21 cellular contexts compared by ENCODE assay signal in the genomic region with DNA sequence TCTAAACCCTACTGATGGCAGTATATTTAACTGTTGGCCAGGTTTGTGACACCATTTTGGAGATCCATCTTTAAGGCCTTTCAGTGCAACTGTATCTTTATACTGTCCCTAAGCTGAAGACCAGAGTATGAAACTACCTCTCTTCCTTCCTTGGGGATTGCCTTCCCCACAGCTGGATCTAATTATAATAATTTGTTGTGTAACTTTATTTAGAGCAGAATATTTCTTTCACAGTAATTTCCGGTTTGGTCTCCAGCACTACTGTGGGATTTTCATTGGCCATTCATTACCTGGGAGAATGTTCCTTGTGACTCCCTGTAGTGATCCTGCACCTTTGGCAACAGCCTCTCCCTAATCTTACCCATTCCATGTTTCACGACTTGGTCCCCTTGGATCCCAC.
"Had no signal": no experiment of that assay in that cellular context is flagged by ENCODE, and none has a peak within 500 bp of the region (broad histone marks: within the 10 kb centered on the region; RNA-seq: fewer than 3 reads in every experiment).

No MANE protein-coding gene starts in this region.

- H3K4me1 ChIP-seq: esophagus squamous epithelium, gastroesophageal sphincter, parathyroid adenoma had no signal

- H3K9me3 Mint-ChIP-seq: activated CD4-positive, alpha-beta memory T cell treated with anti-CD3 and anti-CD28 coated beads for 36 hours; activated T-helper 1 cell treated with anti-CD3 and anti-CD28 coated beads, Interleukin-12 subunit alpha, Interleukin-12 subunit beta, Interleukin-2, Interleukin-4 antibody, amounts not matched to agents 30 ng/mL and 10 ng/mL and 1 ng/mL, durations not matched to agents 14 hours and 24 hours and 36 hours; effector memory CD8-positive, alpha-beta T cell; nephron had no signal

- H3K36me3 ChIP-seq: cardiac muscle cell, heart left ventricle, left lung, thyroid gland had no signal

- H3K27me3 ChIP-seq: cardiac muscle cell, esophagus squamous epithelium, gastroesophageal sphincter, heart left ventricle, left lung, spleen, thyroid gland had no signal

- H3K27ac Mint-ChIP-seq: activated CD4-positive, alpha-beta memory T cell treated with anti-CD3 and anti-CD28 coated beads for 36 hours; activated naive CD8-positive, alpha-beta T cell treated with anti-CD3 and anti-CD28 coated beads for 36 hours; activated T-helper 1 cell treated with anti-CD3 and anti-CD28 coated beads, Interleukin-12 subunit alpha, Interleukin-12 subunit beta, Interleukin-2, Interleukin-4 antibody, amounts not matched to agents 30 ng/mL and 10 ng/mL and 1 ng/mL, durations not matched to agents 14 hours and 24 hours and 36 hours; effector memory CD8-positive, alpha-beta T cell; nephron; T-helper 2 cell treated with Interferon-gamma antibody and Interleukin-4, amounts not matched to agents 5 μg/mL and 100 μg/mL, for 36 hours had no signal

- ATAC-seq: effector memory CD8-positive, alpha-beta T cell; gastroesophageal sphincter; heart left ventricle; left lung had no signal

- DNase-seq: activated CD4-positive, alpha-beta memory T cell treated with anti-CD3 and anti-CD28 coated beads for 36 hours; activated gamma-delta T cell treated with Interleukin-2 at 50 U/mL for 16 hours; activated naive CD8-positive, alpha-beta T cell treated with anti-CD3 and anti-CD28 coated beads for 36 hours; activated T-cell treated with anti-CD3 and anti-CD28 coated beads for 4 hours; amygdala; dermis blood vessel endothelial cell; effector memory CD8-positive, alpha-beta T cell; esophagus squamous epithelium; heart left ventricle; kidney; left lung; midbrain; spleen; stimulated activated naive CD4-positive, alpha-beta T cell; thyroid gland had no signal

- H3K9me3 ChIP-seq: esophagus squamous epithelium, gastroesophageal sphincter, heart left ventricle, left lung, spleen, thyroid gland had no signal

- H3K27me3 Mint-ChIP-seq: activated CD4-positive, alpha-beta memory T cell treated with anti-CD3 and anti-CD28 coated beads for 36 hours; activated naive CD8-positive, alpha-beta T cell treated with anti-CD3 and anti-CD28 coated beads for 36 hours; effector memory CD8-positive, alpha-beta T cell had no signal

- H3K4me3 ChIP-seq: cardiac muscle cell, esophagus squamous epithelium, gastroesophageal sphincter, heart left ventricle, left lung, spleen, thyroid gland had no signal

- H3K4me3 Mint-ChIP-seq: activated CD4-positive, alpha-beta memory T cell treated with anti-CD3 and anti-CD28 coated beads for 36 hours; activated naive CD8-positive, alpha-beta T cell treated with anti-CD3 and anti-CD28 coated beads for 36 hours; activated T-helper 1 cell treated with anti-CD3 and anti-CD28 coated beads, Interleukin-12 subunit alpha, Interleukin-12 subunit beta, Interleukin-2, Interleukin-4 antibody, amounts not matched to agents 30 ng/mL and 10 ng/mL and 1 ng/mL, durations not matched to agents 14 hours and 24 hours and 36 hours; effector memory CD8-positive, alpha-beta T cell; nephron; T-helper 2 cell treated with Interferon-gamma antibody and Interleukin-4, amounts not matched to agents 5 μg/mL and 100 μg/mL, for 36 hours had no signal

- H3K27ac ChIP-seq: cardiac muscle cell, esophagus squamous epithelium, gastroesophageal sphincter, heart left ventricle, left lung, parathyroid adenoma, spleen, thyroid gland had no signal
